Comparison of ENCODE assay signal across 22 cellular contexts in genomic region chr13:20363162-20363561, GRCh38.
"Had no signal": no experiment of that assay in that cellular context is flagged by ENCODE, and none has a peak within 500 bp of the region (broad histone marks: within the 10 kb centered on the region; RNA-seq: fewer than 3 reads in every experiment).

No MANE protein-coding gene starts in this region.

- H3K4me3 Mint-ChIP-seq: activated CD4-positive, alpha-beta memory T cell treated with anti-CD3 and anti-CD28 coated beads for 36 hours; activated CD8-positive, alpha-beta memory T cell treated with anti-CD3 and anti-CD28 coated beads, Interleukin-2, amount 10 ng/mL, durations not matched to agents 7 days and 5 days; activated naive CD8-positive, alpha-beta T cell treated with anti-CD3 and anti-CD28 coated beads, Interleukin-2, amount 50 U/mL, for 24 hours; activated T-helper 1 cell treated with anti-CD3 and anti-CD28 coated beads, Interleukin-12 subunit alpha, Interleukin-12 subunit beta, Interleukin-2, Interleukin-4 antibody, amounts not matched to agents 30 ng/mL and 10 ng/mL and 1 ng/mL, durations not matched to agents 14 hours and 24 hours and 36 hours; brain; memory B cell; stimulated activated naive B cell treated with anti-CD40 and anti-IgM and Interleukin-4, amounts not matched to agents 10 μg/mL and 1 μg/mL and 100 μg/mL, for 72 hours; T-helper 17 cell; type B pancreatic cell had no signal

- H3K9me3 Mint-ChIP-seq: activated CD4-positive, alpha-beta memory T cell treated with anti-CD3 and anti-CD28 coated beads for 36 hours; activated naive CD8-positive, alpha-beta T cell treated with anti-CD3 and anti-CD28 coated beads, Interleukin-2, amount 50 U/mL, for 24 hours; activated T-helper 1 cell treated with anti-CD3 and anti-CD28 coated beads, Interleukin-12 subunit alpha, Interleukin-12 subunit beta, Interleukin-2, Interleukin-4 antibody, amounts not matched to agents 30 ng/mL and 10 ng/mL and 1 ng/mL, durations not matched to agents 14 hours and 24 hours and 36 hours; brain; memory B cell; stimulated activated naive B cell treated with anti-CD40 and anti-IgM and Interleukin-4, amounts not matched to agents 10 μg/mL and 1 μg/mL and 100 μg/mL, for 72 hours; type B pancreatic cell had no signal

- ATAC-seq: activated CD8-positive, alpha-beta memory T cell treated with anti-CD3 and anti-CD28 coated beads, Interleukin-2, amount 10 ng/mL, durations not matched to agents 7 days and 5 days; activated naive CD8-positive, alpha-beta T cell treated with anti-CD3 and anti-CD28 coated beads, Interleukin-2, amount 50 U/mL, for 24 hours; gastrocnemius medialis; right lobe of liver; stimulated activated naive B cell treated with anti-CD40 and anti-IgM and Interleukin-4, amounts not matched to agents 10 μg/mL and 1 μg/mL and 100 μg/mL, for 72 hours; T-helper 17 cell had no signal

- H3K36me3 Mint-ChIP-seq: activated CD4-positive, alpha-beta memory T cell treated with anti-CD3 and anti-CD28 coated beads for 36 hours; brain; memory B cell; stimulated activated naive B cell treated with anti-CD40 and anti-IgM and Interleukin-4, amounts not matched to agents 10 μg/mL and 1 μg/mL and 100 μg/mL, for 72 hours; type B pancreatic cell had no signal

- H3K9me3 ChIP-seq: esophagus squamous epithelium, gastrocnemius medialis, right lobe of liver, testis had no signal

- H3K27ac Mint-ChIP-seq: activated CD4-positive, alpha-beta memory T cell treated with anti-CD3 and anti-CD28 coated beads for 36 hours; activated CD8-positive, alpha-beta memory T cell treated with anti-CD3 and anti-CD28 coated beads, Interleukin-2, amount 10 ng/mL, durations not matched to agents 7 days and 5 days; activated naive CD8-positive, alpha-beta T cell treated with anti-CD3 and anti-CD28 coated beads, Interleukin-2, amount 50 U/mL, for 24 hours; activated T-helper 1 cell treated with anti-CD3 and anti-CD28 coated beads, Interleukin-12 subunit alpha, Interleukin-12 subunit beta, Interleukin-2, Interleukin-4 antibody, amounts not matched to agents 30 ng/mL and 10 ng/mL and 1 ng/mL, durations not matched to agents 14 hours and 24 hours and 36 hours; memory B cell; stimulated activated naive B cell treated with anti-CD40 and anti-IgM and Interleukin-4, amounts not matched to agents 10 μg/mL and 1 μg/mL and 100 μg/mL, for 72 hours; T-helper 17 cell; type B pancreatic cell had no signal

- H3K4me1 Mint-ChIP-seq: memory B cell; stimulated activated naive B cell treated with anti-CD40 and anti-IgM and Interleukin-4, amounts not matched to agents 10 μg/mL and 1 μg/mL and 100 μg/mL, for 72 hours had no signal

- H3K27ac ChIP-seq: esophagus squamous epithelium, gastrocnemius medialis, right lobe of liver, testis had no signal

- H3K4me1 ChIP-seq: gastrocnemius medialis, testis had no signal

- DNase-seq: activated CD4-positive, alpha-beta memory T cell treated with anti-CD3 and anti-CD28 coated beads for 36 hours; activated CD4-positive, alpha-beta T cell treated with anti-CD3 and anti-CD28 coated beads for 48 hours; activated CD4-positive, CD25-positive, alpha-beta regulatory T cell; activated CD8-positive, alpha-beta memory T cell treated with anti-CD3 and anti-CD28 coated beads, Interleukin-2, amount 10 ng/mL, durations not matched to agents 7 days and 5 days; activated naive CD4-positive, alpha-beta T cell treated with anti-CD3 and anti-CD28 coated beads, Interleukin-2, amount 50 U/mL, for 16 hours; activated naive CD8-positive, alpha-beta T cell treated with anti-CD3 and anti-CD28 coated beads, Interleukin-2, amount 50 U/mL, for 24 hours; effector memory CD4-positive, alpha-beta T cell; esophagus squamous epithelium; gastrocnemius medialis; occipital lobe; right lobe of liver; stimulated activated CD4-positive, alpha-beta T cell treated with anti-CD3 and anti-CD28 coated beads, Interleukin-15, amount 100 ng/mL, for 24 hours; stimulated activated CD8-positive, alpha-beta memory T cell treated with anti-CD3 and anti-CD28 coated beads, Interleukin-4, amount 100 ng/mL, for 48 hours; stimulated activated naive B cell treated with anti-CD40 and anti-IgM and Interleukin-4, amounts not matched to agents 10 μg/mL and 1 μg/mL and 100 μg/mL, for 72 hours; SW 1271; T-helper 17 cell; testis had no signal

- H3K27me3 Mint-ChIP-seq: activated CD4-positive, alpha-beta memory T cell treated with anti-CD3 and anti-CD28 coated beads for 36 hours; activated CD8-positive, alpha-beta memory T cell treated with anti-CD3 and anti-CD28 coated beads, Interleukin-2, amount 10 ng/mL, durations not matched to agents 7 days and 5 days had no signal

- H3K4me3 ChIP-seq: esophagus squamous epithelium, gastrocnemius medialis, right lobe of liver, smooth muscle cell, testis had no signal

- H3K27me3 ChIP-seq: esophagus squamous epithelium, gastrocnemius medialis, right lobe of liver, testis had no signal

- H3K36me3 ChIP-seq: esophagus squamous epithelium, gastrocnemius medialis, right lobe of liver had no signal
